Comparison of ENCODE assay signal across 15 cellular contexts in genomic region chr3:54819926-54820325, GRCh38.
A peak's percentile ranks its signal among the peaks of the same experiment; 100 is the strongest.
DNase-seq lines count a peak whose midpoint lies in the region; ATAC-seq and TF ChIP-seq lines count a peak whose summit lies in the region.
"Had no signal": no experiment of that assay in that cellular context is flagged by ENCODE, and none has a peak within 500 bp of the region (broad histone marks: within the 10 kb centered on the region; RNA-seq: fewer than 3 reads in every experiment).

No MANE protein-coding gene starts in this region.

- no peak overlapping the region for H3K14ac ChIP-seq in IMR-90 (replicated peaks; ENCODE audit: low read depth, low read length)

- H3K79me1 ChIP-seq in IMR-90 (ENCODE audit: low read depth in 1 of 2, low read length in 2 of 2), result no peaks in the 10 kb centered on the region

- no peak for TF ChIP-seq RAD21 in IMR-90 (IDR thresholded peaks at IDR 0.05; ENCODE audit: low read length)

- H3K18ac ChIP-seq in IMR-90 (ENCODE audit: low read depth, low read length), result peak overlapping the region; percentile 89; the same call in 1 of the 2 replicates

- no peak overlapping the region for H3K4ac ChIP-seq in IMR-90 (ENCODE audit: low read depth, low read length)

- H2BK120ac ChIP-seq in IMR-90 (ENCODE audit: low read depth, low read length), result peak overlapping the region; percentile 57

- H3K9me3 ChIP-seq in AG04450 (ENCODE audit: control insufficient read depth, insufficient read depth, low read length) (no peaks in the 10 kb centered on the region), IMR-90 (ENCODE audit: control insufficient read depth, insufficient read depth, low read length) (no peaks in the 10 kb centered on the region)
- H3K9me3 ChIP-seq: Caco-2 had no signal

- peak overlapping the region; percentile 55 for H2BK5ac ChIP-seq in IMR-90 (ENCODE audit: low read depth, low read length, poor library complexity, severe bottlenecking)

- H3K9me1 ChIP-seq in IMR-90 (ENCODE audit: insufficient read depth, low read length), result 0 out of 2 replicates have a peak, but pooled peaks cover 2% of the 10 kb centered on the region

- no CpG with 5 or more reads among the region's 5 CpGs for WGBS in IMR-90 (ENCODE audit: extremely low coverage in 2 of 2, insufficient read length in 1 of 2), 2 experiments

- no peaks in the 10 kb centered on the region for H4K20me1 ChIP-seq in IMR-90 (ENCODE audit: insufficient read depth, low read length)

- H3K36me3 ChIP-seq in IMR-90 (ENCODE audit: control insufficient read depth, insufficient read depth, low read length), result no peaks in the 10 kb centered on the region

- no peak overlapping the region for H3K56ac ChIP-seq in IMR-90 (ENCODE audit: extremely low read depth, insufficient read depth, low read length)

- no peak overlapping the region; the same call in 2 of the 3 replicates for H2BK15ac ChIP-seq in IMR-90 (ENCODE audit: low read depth, low read length)

- H3K4me2 ChIP-seq in IMR-90 (ENCODE audit: low read depth, low read length), result no peak overlapping the region
- H3K4me2 ChIP-seq: KMS-11 had no signal

- no peak overlapping the region for H2AK9ac ChIP-seq in IMR-90 (replicated peaks; ENCODE audit: low read depth, low read length, poor library complexity)

- no peak overlapping the region for H2AFZ ChIP-seq in IMR-90 (replicated peaks; ENCODE audit: low read length, poor library complexity)

- H3K27me3 ChIP-seq in AG04450 (ENCODE audit: control insufficient read depth, insufficient read depth, low read length) (no peaks in the 10 kb centered on the region), IMR-90 (ENCODE audit: control insufficient read depth, insufficient read depth, low read length) (no peaks in the 10 kb centered on the region)

- H4K5ac ChIP-seq in IMR-90 (ENCODE audit: low read depth, low read length), result 0 out of 2 replicates have a peak overlapping the region, but pooled peaks have one; percentile 82

- BruUV-seq in IMR-90 (replicated peaks; lab: Mats Ljungman, UMichigan), result no TSS peak

- H2BK20ac ChIP-seq in IMR-90 (ENCODE audit: low read depth, low read length), result peak overlapping the region; percentile 35; the same call in 1 of the 2 replicates

- POLR2A ChIA-PET in AG04450 (lab: Yijun Ruan, JAX) (interaction anchor here (1.0 kb wide), 1 partner anchor 63 kb away, joined by 3 read pairs; no protein-coding TSS in a partner anchor), IMR-90 (lab: Charles Lee; ENCODE audit: unreplicated experiment) (no interaction called here)

- TF ChIP-seq CTCF in AG04450 (IDR thresholded peaks at IDR 0.05; ENCODE audit: low read depth, low read length) (no peak), IMR-90 (conservative IDR thresholded peaks at IDR 0.05; ENCODE audit: low read depth, low read length) (no peak), choroid plexus epithelial cell (conservative IDR thresholded peaks at IDR 0.05; ENCODE audit: low read depth, low read length) (no peak)

- in situ Hi-C loops in IMR-90 (cut with MboI; ENCODE audit: low sequenced_read_pairs), result no loop called here

- DNase-seq in AG04450 (ENCODE audit: low read depth, low spot score), result peak; percentile 29
- DNase-seq in IMR-90, result peak; percentile 60
- DNase-seq in choroid plexus epithelial cell (ENCODE audit: low read depth), result peak; percentile 15
- peak; percentile 31 for DNase-seq in left kidney (ENCODE audit: low read depth, low spot score)
- no peak for DNase-seq in stimulated activated CD4-positive, alpha-beta T cell treated with anti-CD3 and anti-CD28 coated beads, Interleukin-12 subunit alpha, Interleukin-12 subunit beta, amount 100 ng/mL, for 4 hours
- no peak for DNase-seq in SK-N-DZ (ENCODE audit: low spot score)
- DNase-seq: AML-193; Caco-2; CD4-positive, alpha-beta T cell; DMS79 treated with DMSO at 0.1 percent for 48 hours; GOT3; H7 had no signal

- H3K23ac ChIP-seq in IMR-90 (ENCODE audit: low read depth, low read length), result no peak overlapping the region; the same call in 1 of the 2 replicates

- CTCF ChIA-PET in AG04450 (lab: Charles Lee) (no interaction called here), IMR-90 (lab: Yijun Ruan, JAX) (no interaction called here)

- dilution Hi-C loops in IMR-90 (cut with HindIII; ENCODE audit: low sequenced_read_pairs, unreplicated experiment), result no loop called here

- peaks cover 18% of the 10 kb centered on the region for H3K4me1 ChIP-seq in IMR-90 (ENCODE audit: control insufficient read depth, insufficient read depth, low read length)
- H3K4me1 ChIP-seq: Caco-2 had no signal

- no peak overlapping the region for H2AK5ac ChIP-seq in IMR-90 (ENCODE audit: low read depth, low read length)

- ATAC-seq in IMR-90 (ENCODE audit: low read depth) (peak; percentile 61), GM21619 (IDR thresholded peaks at IDR 0.05; ENCODE audit: unreplicated experiment) (no peak)

- H4K91ac ChIP-seq in IMR-90 (ENCODE audit: insufficient read depth, low read depth, low read length), result peak overlapping the region; percentile 38; the same call in 1 of the 2 replicates

- H3K27ac ChIP-seq in AG04450 (ENCODE audit: low read depth, low read length) (no peak overlapping the region), IMR-90 (ENCODE audit: insufficient read depth, low read length) (no peak overlapping the region; the same call in 1 of the 2 replicates)
- H3K27ac ChIP-seq: C4-2B, KMS-11 had no signal

- intact Hi-C loops in IMR-90 (cut with micrococcal nuclease), result loop anchor here (5.0 to 10.0 kb wide), 2 partner anchors 63 to 885 kb away; no protein-coding TSS in a partner anchor

- H3K4me3 ChIP-seq in AG04450 (ENCODE audit: low read depth, low read length), result no peak overlapping the region
- no peak overlapping the region for H3K4me3 ChIP-seq in IMR-90 (ENCODE audit: insufficient read depth, low read depth, low read length)
- no peak overlapping the region for H3K4me3 ChIP-seq in choroid plexus epithelial cell (ENCODE audit: low read depth, low read length)

- TF ChIP-seq POLR2A in IMR-90 (IDR thresholded peaks at IDR 0.05; ENCODE audit: low read depth, low read length), result no peak

- peak overlapping the region in 1 of 2 experiments; percentile 38; a peak in 2 of 4 replicates for H4K8ac ChIP-seq in IMR-90 (ENCODE audit: low read depth in 2 of 2, low read length in 2 of 2)

- no peak overlapping the region for H3K9ac ChIP-seq in IMR-90 (ENCODE audit: low read depth, low read length)
- H3K9ac ChIP-seq: KMS-11 had no signal

TF ChIP-seq in IMR-90, 13 proteins besides CTCF, POLR2A, EP300 and RAD21:
- TF ChIP-seq NFE2L2 (IDR thresholded peaks at IDR 0.05; ENCODE audit: low read depth, low read length) (no peak), FOS (IDR thresholded peaks at IDR 0.05; ENCODE audit: low read depth, low read length) (no peak), MAZ (IDR thresholded peaks at IDR 0.05; ENCODE audit: borderline replicate concordance, low read depth, low read length) (no peak), SMC3 (IDR thresholded peaks at IDR 0.05; ENCODE audit: low read depth, low read length) (no peak), CHD1 (IDR thresholded peaks at IDR 0.05; ENCODE audit: low read depth, low read length) (no peak), RFX5 (IDR thresholded peaks at IDR 0.05; ENCODE audit: low read depth, low read length) (no peak), USF2 (IDR thresholded peaks at IDR 0.05; ENCODE audit: low read depth, low read length) (no peak), CEBPB (IDR thresholded peaks at IDR 0.05; ENCODE audit: low read depth, low read length) (no peak), RCOR1 (IDR thresholded peaks at IDR 0.05; ENCODE audit: insufficient replicate concordance, low read length) (no peak), MAFK (IDR thresholded peaks at IDR 0.05; ENCODE audit: low read depth, low read length) (no peak), BHLHE40 (IDR thresholded peaks at IDR 0.05; ENCODE audit: low read depth, low read length) (no peak)

Comparison
In these comparisons a context has a peak if more than half of its experiments do, and no peak if none do; other contexts are left out.
1. DNase-seq: peak in AG04450 (single experiment), IMR-90 (single experiment), choroid plexus epithelial cell (single experiment) and left kidney (single experiment); none in stimulated activated CD4-positive, alpha-beta T cell treated with anti-CD3 and anti-CD28 coated beads, Interleukin-12 subunit alpha, Interleukin-12 subunit beta, amount 100 ng/mL, for 4 hours (single experiment) and SK-N-DZ (single experiment).